Comparison of ENCODE assay signal across 3 cellular contexts in genomic region chr10:36168777-36169176, GRCh38.
"Had no signal": no experiment of that assay in that cellular context is flagged by ENCODE, and none has a peak within 500 bp of the region (broad histone marks: within the 10 kb centered on the region; RNA-seq: fewer than 3 reads in every experiment).

No MANE protein-coding gene starts in this region.

- H3K4me3 ChIP-seq: GM12878 had no signal

- ATAC-seq: GM12878 had no signal

- DNase-seq: GDM1, GF-D8 had no signal
